Comparison of ENCODE assay signal across 17 cellular contexts in genomic region chr1:36512842-36513241, GRCh38. TPM values are rescaled to one million over a fixed set of nuclear protein-coding genes. Genes with fewer than 3 reads are reported as not detected.
"Had no signal": no experiment of that assay in that cellular context is flagged by ENCODE, and none has a peak within 500 bp of the region (broad histone marks: within the 10 kb centered on the region; RNA-seq: fewer than 3 reads in every experiment).

No MANE protein-coding gene starts in this region.

- H3K9me3 ChIP-seq: esophagus squamous epithelium, mucosa of descending colon, ovary had no signal

- H3K36me3 ChIP-seq: esophagus squamous epithelium, ovary had no signal

- H3K4me3 ChIP-seq: coronary artery, dorsolateral prefrontal cortex, esophagus squamous epithelium, mucosa of descending colon, ovary had no signal

- ATAC-seq: mucosa of descending colon; naive thymus-derived CD8-positive, alpha-beta T cell; right cardiac atrium had no signal

- DNase-seq: dorsolateral prefrontal cortex; effector CD8-positive, alpha-beta T cell; esophagus squamous epithelium; foreskin fibroblast; head of caudate nucleus; hippocampal formation; kidney glomerular epithelial cell; mucosa of descending colon; naive thymus-derived CD8-positive, alpha-beta T cell; ovary; right cardiac atrium; small intestine; stimulated activated CD4-positive, alpha-beta T cell treated with anti-CD3 and anti-CD28 coated beads, Interleukin-12 subunit alpha, Interleukin-12 subunit beta, amount 100 ng/mL, for 4 hours; stimulated activated naive CD4-positive, alpha-beta T cell treated with Interleukin-2 at 50 U/mL for 16 hours; trophoblast cell had no signal

- H3K4me1 Mint-ChIP-seq: naive thymus-derived CD8-positive, alpha-beta T cell had no signal

- H3K4me3 Mint-ChIP-seq: naive thymus-derived CD8-positive, alpha-beta T cell had no signal

- H3K9me3 Mint-ChIP-seq: naive thymus-derived CD8-positive, alpha-beta T cell had no signal

- FAIRE-seq: small intestine had no signal

- H3K36me3 Mint-ChIP-seq: naive thymus-derived CD8-positive, alpha-beta T cell had no signal

- H3K27ac ChIP-seq: coronary artery, dorsolateral prefrontal cortex, ovary had no signal

- H3K27ac Mint-ChIP-seq: naive thymus-derived CD8-positive, alpha-beta T cell had no signal

- H3K27me3 ChIP-seq: ovary had no signal

RNA-seq across cellular contexts. Expression of gene CSF3R, which starts 30.1 kb away (rescaled TPM):
- polyA plus RNA-seq: neural cell had no signal
